1 cellular context compared by ENCODE assay signal in the genomic region with DNA sequence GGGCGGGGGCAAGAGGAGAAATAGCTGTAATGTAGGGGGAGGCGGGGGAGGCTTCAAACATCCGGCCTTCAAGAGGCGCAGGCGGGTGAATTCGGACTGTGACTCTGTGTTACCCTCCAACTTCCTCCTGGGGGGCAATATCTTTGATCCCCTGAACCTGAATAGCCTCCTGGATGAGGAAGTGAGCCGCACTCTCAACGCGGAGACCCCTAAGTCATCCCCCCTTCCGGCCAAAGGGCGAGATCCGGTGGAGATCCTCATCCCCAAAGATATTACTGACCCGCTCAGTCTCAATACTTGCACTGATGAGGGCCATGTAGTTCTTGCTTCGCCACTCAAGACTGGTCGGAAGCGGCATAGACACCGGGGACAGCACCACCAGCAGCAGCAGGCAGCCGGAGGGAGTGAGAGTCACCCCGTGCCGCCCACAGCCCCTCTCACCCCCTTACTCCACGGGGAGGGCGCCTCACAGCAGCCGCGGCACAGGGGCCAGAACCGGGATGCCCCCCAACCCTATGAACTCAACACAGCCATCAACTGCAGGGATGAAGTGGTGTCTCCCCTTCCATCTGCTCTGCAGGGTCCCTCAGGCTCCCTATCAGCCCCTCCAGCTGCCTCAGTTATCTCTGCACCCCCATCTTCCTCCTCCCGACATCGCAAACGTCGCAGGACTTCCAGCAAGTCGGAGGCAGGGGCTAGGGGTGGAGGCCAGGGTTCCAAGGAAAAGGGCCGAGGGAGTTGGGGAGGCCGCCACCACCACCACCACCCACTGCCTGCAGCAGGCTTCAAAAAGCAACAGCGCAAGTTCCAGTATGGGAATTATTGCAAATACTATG.
TF ChIP-seq lines count a peak whose summit lies in the region.

No MANE protein-coding gene starts in this region.

TF ChIP-seq in K562, 482 proteins besides CTCF, POLR2A, EP300 and RAD21 (continued from another document and continues in another):
- TF ChIP-seq, protein P1, sequence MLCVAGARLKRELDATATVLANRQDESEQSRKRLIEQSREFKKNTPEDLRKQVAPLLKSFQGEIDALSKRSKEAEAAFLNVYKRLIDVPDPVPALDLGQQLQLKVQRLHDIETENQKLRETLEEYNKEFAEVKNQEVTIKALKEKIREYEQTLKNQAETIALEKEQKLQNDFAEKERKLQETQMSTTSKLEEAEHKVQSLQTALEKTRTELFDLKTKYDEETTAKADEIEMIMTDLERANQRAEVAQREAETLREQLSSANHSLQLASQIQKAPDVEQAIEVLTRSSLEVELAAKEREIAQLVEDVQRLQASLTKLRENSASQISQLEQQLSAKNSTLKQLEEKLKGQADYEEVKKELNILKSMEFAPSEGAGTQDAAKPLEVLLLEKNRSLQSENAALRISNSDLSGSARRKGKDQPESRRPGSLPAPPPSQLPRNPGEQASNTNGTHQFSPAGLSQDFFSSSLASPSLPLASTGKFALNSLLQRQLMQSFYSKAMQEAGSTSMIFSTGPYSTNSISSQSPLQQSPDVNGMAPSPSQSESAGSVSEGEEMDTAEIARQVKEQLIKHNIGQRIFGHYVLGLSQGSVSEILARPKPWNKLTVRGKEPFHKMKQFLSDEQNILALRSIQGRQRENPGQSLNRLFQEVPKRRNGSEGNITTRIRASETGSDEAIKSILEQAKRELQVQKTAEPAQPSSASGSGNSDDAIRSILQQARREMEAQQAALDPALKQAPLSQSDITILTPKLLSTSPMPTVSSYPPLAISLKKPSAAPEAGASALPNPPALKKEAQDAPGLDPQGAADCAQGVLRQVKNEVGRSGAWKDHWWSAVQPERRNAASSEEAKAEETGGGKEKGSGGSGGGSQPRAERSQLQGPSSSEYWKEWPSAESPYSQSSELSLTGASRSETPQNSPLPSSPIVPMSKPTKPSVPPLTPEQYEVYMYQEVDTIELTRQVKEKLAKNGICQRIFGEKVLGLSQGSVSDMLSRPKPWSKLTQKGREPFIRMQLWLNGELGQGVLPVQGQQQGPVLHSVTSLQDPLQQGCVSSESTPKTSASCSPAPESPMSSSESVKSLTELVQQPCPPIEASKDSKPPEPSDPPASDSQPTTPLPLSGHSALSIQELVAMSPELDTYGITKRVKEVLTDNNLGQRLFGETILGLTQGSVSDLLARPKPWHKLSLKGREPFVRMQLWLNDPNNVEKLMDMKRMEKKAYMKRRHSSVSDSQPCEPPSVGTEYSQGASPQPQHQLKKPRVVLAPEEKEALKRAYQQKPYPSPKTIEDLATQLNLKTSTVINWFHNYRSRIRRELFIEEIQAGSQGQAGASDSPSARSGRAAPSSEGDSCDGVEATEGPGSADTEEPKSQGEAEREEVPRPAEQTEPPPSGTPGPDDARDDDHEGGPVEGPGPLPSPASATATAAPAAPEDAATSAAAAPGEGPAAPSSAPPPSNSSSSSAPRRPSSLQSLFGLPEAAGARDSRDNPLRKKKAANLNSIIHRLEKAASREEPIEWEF (CRISPR knock-in tag; IDR thresholded peaks at IDR 0.05) = no peak
- TF ChIP-seq POLR2AphosphoS2 (IDR thresholded peaks at IDR 0.05; ENCODE audit: low read length) (no peak), PRPF4 (IDR thresholded peaks at IDR 0.05; ENCODE audit: insufficient read depth, low read depth, low read length, poor library complexity, severe bottlenecking) (no peak), ZC3H4 (CRISPR knock-in tag; IDR thresholded peaks at IDR 0.05; ENCODE audit: borderline replicate concordance) (peak; percentile 22; the same call in 1 of the 2 replicates), CBFA2T3 (IDR thresholded peaks at IDR 0.05) (peak; percentile 72), MTA2 (IDR thresholded peaks at IDR 0.05; ENCODE audit: low read depth) (no peak), JUN (IDR thresholded peaks at IDR 0.05; ENCODE audit: borderline replicate concordance, low read depth, low read length) (no peak), JUN (CRISPR knock-in tag; IDR thresholded peaks at IDR 0.05; ENCODE audit: borderline replicate concordance) (no peak), BRF1 (IDR thresholded peaks at IDR 0.05; ENCODE audit: borderline replicate concordance, extremely low read depth, insufficient read length) (no peak), KDM2B (CRISPR knock-in tag; IDR thresholded peaks at IDR 0.05) (no peak), RNF2 (IDR thresholded peaks at IDR 0.05) (peak; percentile 34; the same call in 1 of the 2 replicates), CHD1 (IDR thresholded peaks at IDR 0.05; ENCODE audit: low read length) (no peak), ZNF140 (CRISPR knock-in tag; IDR thresholded peaks at IDR 0.05) (no peak), FOXJ2 (tag; IDR thresholded peaks at IDR 0.05) (no peak), RBM34 (IDR thresholded peaks at IDR 0.05; ENCODE audit: borderline replicate concordance, insufficient read depth, low read length) (no peak), TCF7L2 (IDR thresholded peaks at IDR 0.05; ENCODE audit: low read depth, low read length) (no peak), ARID1B (IDR thresholded peaks at IDR 0.05) (peak; percentile 64), ZFP1 (CRISPR knock-in tag; IDR thresholded peaks at IDR 0.05) (no peak), ZNF12 (CRISPR knock-in tag; IDR thresholded peaks at IDR 0.05) (no peak), BDP1 (IDR thresholded peaks at IDR 0.05; ENCODE audit: insufficient read depth, insufficient read length) (no peak), STAG1 (CRISPR knock-in tag; IDR thresholded peaks at IDR 0.05; ENCODE audit: borderline replicate concordance) (no peak), NFE2L1 (tag; IDR thresholded peaks at IDR 0.05; ENCODE audit: borderline replicate concordance, low read depth) (no peak), HDAC2 (IDR thresholded peaks at IDR 0.05) (no peak; the same call in 1 of the 2 replicates), POLR2AphosphoS5 (IDR thresholded peaks at IDR 0.05; ENCODE audit: control insufficient read depth, insufficient read depth, low read depth, low read length) (peak; percentile 41), MCM5 (IDR thresholded peaks at IDR 0.05; ENCODE audit: low read depth) (no peak), SPI1 (IDR thresholded peaks at IDR 0.05; ENCODE audit: borderline replicate concordance, low read depth, low read length) (peak; percentile 69; the same call in 1 of the 2 replicates), TRIM24 (IDR thresholded peaks at IDR 0.05) (no peak), CEBPG (CRISPR knock-in tag; IDR thresholded peaks at IDR 0.05) (no peak), CEBPG (tag; conservative IDR thresholded peaks at IDR 0.05 in 1 of 2, IDR thresholded peaks at IDR 0.05 in 1 of 2) (no peak), ZNF143 (CRISPR knock-in tag; IDR thresholded peaks at IDR 0.05) (no peak)
- TF ChIP-seq, protein P2, sequence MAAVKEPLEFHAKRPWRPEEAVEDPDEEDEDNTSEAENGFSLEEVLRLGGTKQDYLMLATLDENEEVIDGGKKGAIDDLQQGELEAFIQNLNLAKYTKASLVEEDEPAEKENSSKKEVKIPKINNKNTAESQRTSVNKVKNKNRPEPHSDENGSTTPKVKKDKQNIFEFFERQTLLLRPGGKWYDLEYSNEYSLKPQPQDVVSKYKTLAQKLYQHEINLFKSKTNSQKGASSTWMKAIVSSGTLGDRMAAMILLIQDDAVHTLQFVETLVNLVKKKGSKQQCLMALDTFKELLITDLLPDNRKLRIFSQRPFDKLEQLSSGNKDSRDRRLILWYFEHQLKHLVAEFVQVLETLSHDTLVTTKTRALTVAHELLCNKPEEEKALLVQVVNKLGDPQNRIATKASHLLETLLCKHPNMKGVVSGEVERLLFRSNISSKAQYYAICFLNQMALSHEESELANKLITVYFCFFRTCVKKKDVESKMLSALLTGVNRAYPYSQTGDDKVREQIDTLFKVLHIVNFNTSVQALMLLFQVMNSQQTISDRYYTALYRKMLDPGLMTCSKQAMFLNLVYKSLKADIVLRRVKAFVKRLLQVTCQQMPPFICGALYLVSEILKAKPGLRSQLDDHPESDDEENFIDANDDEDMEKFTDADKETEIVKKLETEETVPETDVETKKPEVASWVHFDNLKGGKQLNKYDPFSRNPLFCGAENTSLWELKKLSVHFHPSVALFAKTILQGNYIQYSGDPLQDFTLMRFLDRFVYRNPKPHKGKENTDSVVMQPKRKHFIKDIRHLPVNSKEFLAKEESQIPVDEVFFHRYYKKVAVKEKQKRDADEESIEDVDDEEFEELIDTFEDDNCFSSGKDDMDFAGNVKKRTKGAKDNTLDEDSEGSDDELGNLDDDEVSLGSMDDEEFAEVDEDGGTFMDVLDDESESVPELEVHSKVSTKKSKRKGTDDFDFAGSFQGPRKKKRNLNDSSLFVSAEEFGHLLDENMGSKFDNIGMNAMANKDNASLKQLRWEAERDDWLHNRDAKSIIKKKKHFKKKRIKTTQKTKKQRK (IDR thresholded peaks at IDR 0.05; ENCODE audit: borderline replicate concordance, low read depth, low read length) = no peak
- TF ChIP-seq, protein P3, sequence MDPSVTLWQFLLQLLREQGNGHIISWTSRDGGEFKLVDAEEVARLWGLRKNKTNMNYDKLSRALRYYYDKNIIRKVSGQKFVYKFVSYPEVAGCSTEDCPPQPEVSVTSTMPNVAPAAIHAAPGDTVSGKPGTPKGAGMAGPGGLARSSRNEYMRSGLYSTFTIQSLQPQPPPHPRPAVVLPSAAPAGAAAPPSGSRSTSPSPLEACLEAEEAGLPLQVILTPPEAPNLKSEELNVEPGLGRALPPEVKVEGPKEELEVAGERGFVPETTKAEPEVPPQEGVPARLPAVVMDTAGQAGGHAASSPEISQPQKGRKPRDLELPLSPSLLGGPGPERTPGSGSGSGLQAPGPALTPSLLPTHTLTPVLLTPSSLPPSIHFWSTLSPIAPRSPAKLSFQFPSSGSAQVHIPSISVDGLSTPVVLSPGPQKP (CRISPR knock-in tag; IDR thresholded peaks at IDR 0.05) = no peak
- TF ChIP-seq, protein P4, sequence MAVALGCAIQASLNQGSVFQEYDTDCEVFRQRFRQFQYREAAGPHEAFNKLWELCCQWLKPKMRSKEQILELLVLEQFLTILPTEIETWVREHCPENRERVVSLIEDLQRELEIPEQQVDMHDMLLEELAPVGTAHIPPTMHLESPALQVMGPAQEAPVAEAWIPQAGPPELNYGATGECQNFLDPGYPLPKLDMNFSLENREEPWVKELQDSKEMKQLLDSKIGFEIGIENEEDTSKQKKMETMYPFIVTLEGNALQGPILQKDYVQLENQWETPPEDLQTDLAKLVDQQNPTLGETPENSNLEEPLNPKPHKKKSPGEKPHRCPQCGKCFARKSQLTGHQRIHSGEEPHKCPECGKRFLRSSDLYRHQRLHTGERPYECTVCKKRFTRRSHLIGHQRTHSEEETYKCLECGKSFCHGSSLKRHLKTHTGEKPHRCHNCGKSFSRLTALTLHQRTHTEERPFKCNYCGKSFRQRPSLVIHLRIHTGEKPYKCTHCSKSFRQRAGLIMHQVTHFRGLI (CRISPR knock-in tag; IDR thresholded peaks at IDR 0.05) = no peak
- TF ChIP-seq, protein P5, sequence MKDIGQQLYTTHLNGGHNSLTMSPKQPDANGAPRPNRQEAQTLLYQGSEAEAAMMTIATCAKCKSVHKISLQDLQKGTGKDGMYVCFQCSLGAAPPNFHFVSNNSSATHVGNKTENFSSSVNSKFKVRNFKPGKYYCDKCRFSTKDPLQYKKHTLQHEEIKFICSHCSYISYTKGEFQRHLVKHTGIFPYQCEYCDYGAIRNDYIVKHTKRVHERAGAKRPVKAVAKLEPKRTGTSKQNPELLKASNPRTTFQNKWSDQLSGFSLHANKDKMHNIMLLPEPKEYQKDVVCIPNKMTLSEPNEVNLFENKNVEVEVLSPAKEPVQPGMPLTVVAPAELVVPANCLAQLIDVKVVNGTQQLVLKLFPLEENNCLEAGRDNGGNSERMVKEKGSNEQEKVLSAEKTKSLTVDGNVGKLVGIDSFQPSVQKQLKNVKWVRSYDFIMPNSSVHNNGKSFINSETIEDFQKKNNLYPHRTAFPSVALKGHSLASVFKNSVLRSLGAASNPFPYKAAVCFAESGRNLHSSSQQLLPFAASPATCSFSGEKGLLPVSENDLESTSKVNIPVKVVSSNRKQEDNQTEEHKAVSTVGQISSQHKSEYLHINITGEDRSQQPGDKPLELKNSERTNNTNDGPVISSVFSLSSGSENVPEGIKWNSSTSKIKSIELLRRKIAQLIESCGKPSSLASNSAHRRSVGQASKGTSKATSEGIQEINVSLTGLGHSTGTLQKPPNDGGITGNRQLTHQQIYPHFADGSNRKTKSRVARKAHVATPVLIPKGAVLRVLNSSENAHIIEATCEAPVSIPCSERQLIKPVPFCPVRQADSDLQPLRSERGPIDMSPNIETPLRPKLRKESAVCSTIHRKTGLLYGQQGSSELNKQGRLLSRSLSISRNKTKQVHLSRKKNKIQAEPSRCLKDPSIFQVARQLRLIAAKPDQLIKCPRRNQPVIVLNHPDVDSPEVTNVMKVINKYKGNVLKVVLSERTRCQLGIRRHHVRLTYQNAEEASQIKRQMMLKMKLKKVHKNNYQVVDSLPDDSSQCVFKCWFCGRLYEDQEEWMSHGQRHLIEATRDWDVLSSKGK (CRISPR knock-in tag; IDR thresholded peaks at IDR 0.05) = no peak
- TF ChIP-seq, protein P6, sequence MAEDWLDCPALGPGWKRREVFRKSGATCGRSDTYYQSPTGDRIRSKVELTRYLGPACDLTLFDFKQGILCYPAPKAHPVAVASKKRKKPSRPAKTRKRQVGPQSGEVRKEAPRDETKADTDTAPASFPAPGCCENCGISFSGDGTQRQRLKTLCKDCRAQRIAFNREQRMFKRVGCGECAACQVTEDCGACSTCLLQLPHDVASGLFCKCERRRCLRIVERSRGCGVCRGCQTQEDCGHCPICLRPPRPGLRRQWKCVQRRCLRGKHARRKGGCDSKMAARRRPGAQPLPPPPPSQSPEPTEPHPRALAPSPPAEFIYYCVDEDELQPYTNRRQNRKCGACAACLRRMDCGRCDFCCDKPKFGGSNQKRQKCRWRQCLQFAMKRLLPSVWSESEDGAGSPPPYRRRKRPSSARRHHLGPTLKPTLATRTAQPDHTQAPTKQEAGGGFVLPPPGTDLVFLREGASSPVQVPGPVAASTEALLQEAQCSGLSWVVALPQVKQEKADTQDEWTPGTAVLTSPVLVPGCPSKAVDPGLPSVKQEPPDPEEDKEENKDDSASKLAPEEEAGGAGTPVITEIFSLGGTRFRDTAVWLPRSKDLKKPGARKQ (CRISPR knock-in tag; IDR thresholded peaks at IDR 0.05) = no peak
- TF ChIP-seq, protein P7, sequence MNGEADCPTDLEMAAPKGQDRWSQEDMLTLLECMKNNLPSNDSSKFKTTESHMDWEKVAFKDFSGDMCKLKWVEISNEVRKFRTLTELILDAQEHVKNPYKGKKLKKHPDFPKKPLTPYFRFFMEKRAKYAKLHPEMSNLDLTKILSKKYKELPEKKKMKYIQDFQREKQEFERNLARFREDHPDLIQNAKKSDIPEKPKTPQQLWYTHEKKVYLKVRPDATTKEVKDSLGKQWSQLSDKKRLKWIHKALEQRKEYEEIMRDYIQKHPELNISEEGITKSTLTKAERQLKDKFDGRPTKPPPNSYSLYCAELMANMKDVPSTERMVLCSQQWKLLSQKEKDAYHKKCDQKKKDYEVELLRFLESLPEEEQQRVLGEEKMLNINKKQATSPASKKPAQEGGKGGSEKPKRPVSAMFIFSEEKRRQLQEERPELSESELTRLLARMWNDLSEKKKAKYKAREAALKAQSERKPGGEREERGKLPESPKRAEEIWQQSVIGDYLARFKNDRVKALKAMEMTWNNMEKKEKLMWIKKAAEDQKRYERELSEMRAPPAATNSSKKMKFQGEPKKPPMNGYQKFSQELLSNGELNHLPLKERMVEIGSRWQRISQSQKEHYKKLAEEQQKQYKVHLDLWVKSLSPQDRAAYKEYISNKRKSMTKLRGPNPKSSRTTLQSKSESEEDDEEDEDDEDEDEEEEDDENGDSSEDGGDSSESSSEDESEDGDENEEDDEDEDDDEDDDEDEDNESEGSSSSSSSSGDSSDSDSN (IDR thresholded peaks at IDR 0.05; ENCODE audit: borderline replicate concordance in 1 of 2, low read depth in 2 of 2, low read length in 2 of 2) = 0 out of 4 replicates have a peak, but pooled peaks of 1 of the 2 experiments have one; percentile 56
- TF ChIP-seq, protein P8, sequence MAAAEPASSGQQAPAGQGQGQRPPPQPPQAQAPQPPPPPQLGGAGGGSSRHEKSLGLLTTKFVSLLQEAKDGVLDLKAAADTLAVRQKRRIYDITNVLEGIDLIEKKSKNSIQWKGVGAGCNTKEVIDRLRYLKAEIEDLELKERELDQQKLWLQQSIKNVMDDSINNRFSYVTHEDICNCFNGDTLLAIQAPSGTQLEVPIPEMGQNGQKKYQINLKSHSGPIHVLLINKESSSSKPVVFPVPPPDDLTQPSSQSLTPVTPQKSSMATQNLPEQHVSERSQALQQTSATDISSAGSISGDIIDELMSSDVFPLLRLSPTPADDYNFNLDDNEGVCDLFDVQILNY (CRISPR knock-in tag; IDR thresholded peaks at IDR 0.05) = no peak
